18 cellular contexts compared by ENCODE assay signal in genomic region chr4:7737752-7738457, GRCh38.
DNase-seq lines count a peak whose midpoint lies in the region; ATAC-seq and TF ChIP-seq lines count a peak whose summit lies in the region.
"Had no signal": no experiment of that assay in that cellular context is flagged by ENCODE, and none has a peak within 500 bp of the region (broad histone marks: within the 10 kb centered on the region; RNA-seq: fewer than 3 reads in every experiment).

No MANE protein-coding gene starts in this region.

- H3K9ac ChIP-seq in NT2/D1 (ENCODE audit: insufficient read length, low read depth), result peak overlapping the region; percentile 22

- peak; percentile 16 for DNase-seq in left ventricle myocardium superior
- no peak for DNase-seq in Right ventricle myocardium inferior (ENCODE audit: missing footprints)
- no peak for DNase-seq in NT2/D1 (ENCODE audit: low read depth, low spot score)
- peak; percentile 32 for DNase-seq in lower lobe of right lung
- no peak for DNase-seq in upper lobe of left lung
- no peak for DNase-seq in activated T-helper 1 cell treated with anti-CD3 and anti-CD28 coated beads, Interleukin-12 subunit alpha, Interleukin-12 subunit beta, Interleukin-2, Interleukin-4 antibody, amounts not matched to agents 30 ng/mL and 10 ng/mL and 1 ng/mL, durations not matched to agents 14 hours and 24 hours and 36 hours (ENCODE audit: low spot score)
- DNase-seq in NCI-H1417 treated with DMSO at 0.1 percent for 48 hours (lab: John Stamatoyannopoulos, UW), result no peak
- DNase-seq: CD8-positive, alpha-beta T cell; COR-L47; DMS153; DMS79 treated with DMSO at 0.1 percent for 48 hours; EL; GOT3; HCEC 1CT; HFFc6 had no signal

- intact Hi-C loops in left ventricle myocardium superior (cut with micrococcal nuclease), result no loop called here
- intact Hi-C loops in Right ventricle myocardium inferior (cut with DNase I), result no loop called here
- intact Hi-C loops in lower lobe of right lung (cut with DNase I), result no loop called here
- intact Hi-C loops in activated T-helper 1 cell treated with anti-CD3 and anti-CD28 coated beads, Interleukin-12 subunit alpha, Interleukin-12 subunit beta, Interleukin-2, Interleukin-4 antibody, amounts not matched to agents 30 ng/mL and 10 ng/mL and 1 ng/mL, durations not matched to agents 14 hours and 24 hours and 36 hours (cut with micrococcal nuclease), result no loop called here

- H3K27ac ChIP-seq in lower lobe of right lung (no peak overlapping the region), upper lobe of left lung (no peak overlapping the region)

- ATAC-seq in left ventricle myocardium superior, result no peak
- ATAC-seq in Right ventricle myocardium inferior, result no peak
- ATAC-seq in lower lobe of right lung, result no peak
- ATAC-seq in upper lobe of left lung (ENCODE audit: low FRiP score in 2 of 2), result no peak
- ATAC-seq: HepG2 had no signal

- no peaks in the 10 kb centered on the region for H3K36me3 Mint-ChIP-seq in activated T-helper 1 cell treated with anti-CD3 and anti-CD28 coated beads, Interleukin-12 subunit alpha, Interleukin-12 subunit beta, Interleukin-2, Interleukin-4 antibody, amounts not matched to agents 30 ng/mL and 10 ng/mL and 1 ng/mL, durations not matched to agents 14 hours and 24 hours and 36 hours (ENCODE audit: low read depth)
- H3K36me3 Mint-ChIP-seq: CD14-positive monocyte; CD8-positive, alpha-beta T cell had no signal

- H3K27me3 Mint-ChIP-seq in activated T-helper 1 cell treated with anti-CD3 and anti-CD28 coated beads, Interleukin-12 subunit alpha, Interleukin-12 subunit beta, Interleukin-2, Interleukin-4 antibody, amounts not matched to agents 30 ng/mL and 10 ng/mL and 1 ng/mL, durations not matched to agents 14 hours and 24 hours and 36 hours (ENCODE audit: insufficient read depth), result no peaks in the 10 kb centered on the region
- H3K27me3 Mint-ChIP-seq: B cell had no signal

- H3K27ac Mint-ChIP-seq in activated T-helper 1 cell treated with anti-CD3 and anti-CD28 coated beads, Interleukin-12 subunit alpha, Interleukin-12 subunit beta, Interleukin-2, Interleukin-4 antibody, amounts not matched to agents 30 ng/mL and 10 ng/mL and 1 ng/mL, durations not matched to agents 14 hours and 24 hours and 36 hours, result no peak overlapping the region
- H3K27ac Mint-ChIP-seq: B cell; CD14-positive monocyte; CD8-positive, alpha-beta T cell; HFFc6 had no signal

- H3K36me3 ChIP-seq in NT2/D1 (ENCODE audit: insufficient read depth, insufficient read length, low read length) (no peaks in the 10 kb centered on the region), lower lobe of right lung (no peaks in the 10 kb centered on the region), upper lobe of left lung (no peaks in the 10 kb centered on the region)

- WGBS in upper lobe of left lung, 2 donors, result 88 to 91% methylated on average over 3 to 12 of the region's 19 CpGs

- no peak for TF ChIP-seq POLR2A in upper lobe of left lung (IDR thresholded peaks at IDR 0.05)

- TF ChIP-seq EP300 in upper lobe of left lung (IDR thresholded peaks at IDR 0.05), result no peak

- no peak overlapping the region for H3K4me3 Mint-ChIP-seq in activated T-helper 1 cell treated with anti-CD3 and anti-CD28 coated beads, Interleukin-12 subunit alpha, Interleukin-12 subunit beta, Interleukin-2, Interleukin-4 antibody, amounts not matched to agents 30 ng/mL and 10 ng/mL and 1 ng/mL, durations not matched to agents 14 hours and 24 hours and 36 hours
- H3K4me3 Mint-ChIP-seq: B cell; CD14-positive monocyte; CD8-positive, alpha-beta T cell; HFFc6 had no signal

- no peak overlapping the region for H3K4me3 ChIP-seq in NT2/D1 (ENCODE audit: insufficient read length, low read depth)
- no peak overlapping the region for H3K4me3 ChIP-seq in lower lobe of right lung
- no peak overlapping the region for H3K4me3 ChIP-seq in upper lobe of left lung

- no peaks in the 10 kb centered on the region for H3K4me1 Mint-ChIP-seq in activated T-helper 1 cell treated with anti-CD3 and anti-CD28 coated beads, Interleukin-12 subunit alpha, Interleukin-12 subunit beta, Interleukin-2, Interleukin-4 antibody, amounts not matched to agents 30 ng/mL and 10 ng/mL and 1 ng/mL, durations not matched to agents 14 hours and 24 hours and 36 hours (ENCODE audit: low read depth)
- H3K4me1 Mint-ChIP-seq: B cell had no signal

- no peaks in the 10 kb centered on the region for H3K9me3 Mint-ChIP-seq in activated T-helper 1 cell treated with anti-CD3 and anti-CD28 coated beads, Interleukin-12 subunit alpha, Interleukin-12 subunit beta, Interleukin-2, Interleukin-4 antibody, amounts not matched to agents 30 ng/mL and 10 ng/mL and 1 ng/mL, durations not matched to agents 14 hours and 24 hours and 36 hours
- H3K9me3 Mint-ChIP-seq: CD8-positive, alpha-beta T cell; HFFc6 had no signal

- H3K27me3 ChIP-seq in NT2/D1 (ENCODE audit: insufficient read depth, insufficient read length) (no peaks in the 10 kb centered on the region), lower lobe of right lung (ENCODE audit: low read depth) (no peaks in the 10 kb centered on the region), upper lobe of left lung (peaks cover 0 to 6% (median 0%) of the 10 kb centered on the region in 4 donors)

- TF ChIP-seq CTCF in lower lobe of right lung (IDR thresholded peaks at IDR 0.05) (no peak), upper lobe of left lung (IDR thresholded peaks at IDR 0.05) (no peak)

- H3K4me1 ChIP-seq in NT2/D1 (ENCODE audit: insufficient read depth, insufficient read length) (peaks cover 5% of the 10 kb centered on the region), lower lobe of right lung (no peaks in the 10 kb centered on the region), upper lobe of left lung (peaks cover 0 to 6% (median 0%) of the 10 kb centered on the region in 4 donors)

- H3K9me3 ChIP-seq in NT2/D1 (ENCODE audit: insufficient read depth, low read length) (no peaks in the 10 kb centered on the region), lower lobe of right lung (no peaks in the 10 kb centered on the region), upper lobe of left lung (no peaks in the 10 kb centered on the region)

Comparison
In these comparisons a context has a peak if more than half of its experiments do, and no peak if none do; other contexts are left out.
1. DNase-seq: peak in left ventricle myocardium superior (single experiment) and lower lobe of right lung (single experiment); none in Right ventricle myocardium inferior (single experiment), NT2/D1 (single experiment), upper lobe of left lung (0 of 2), activated T-helper 1 cell treated with anti-CD3 and anti-CD28 coated beads, Interleukin-12 subunit alpha, Interleukin-12 subunit beta, Interleukin-2, Interleukin-4 antibody, amounts not matched to agents 30 ng/mL and 10 ng/mL and 1 ng/mL, durations not matched to agents 14 hours and 24 hours and 36 hours (single experiment) and NCI-H1417 treated with DMSO at 0.1 percent for 48 hours (single experiment).